Comparison of ENCODE assay signal across 8 cellular contexts in the genomic region with DNA sequence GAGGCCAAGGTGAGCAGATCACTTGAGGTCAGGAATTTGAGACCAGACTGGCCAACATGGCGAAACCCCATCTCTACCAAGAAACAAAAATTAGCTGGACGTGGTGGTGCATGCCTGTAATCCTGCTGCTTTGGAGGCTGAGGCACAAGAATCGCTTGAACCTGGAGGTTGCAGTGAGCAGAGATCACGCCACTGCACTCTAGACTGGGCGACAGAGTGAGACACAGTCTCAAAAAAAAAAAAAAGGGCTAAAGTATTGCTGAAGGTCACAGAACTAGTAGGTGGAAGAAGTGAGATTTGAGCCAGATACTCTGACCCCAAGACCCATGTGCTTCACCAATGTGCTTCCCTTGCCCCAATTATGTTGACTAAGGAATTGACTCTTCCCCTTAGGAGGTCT.
"Had no signal": no experiment of that assay in that cellular context is flagged by ENCODE, and none has a peak within 500 bp of the region (broad histone marks: within the 10 kb centered on the region; RNA-seq: fewer than 3 reads in every experiment).

No MANE protein-coding gene starts in this region.

- H3K27ac ChIP-seq: HL-60 had no signal

- H3K9me3 Mint-ChIP-seq: HFFc6 had no signal

- FAIRE-seq: K562 had no signal

- H3K27ac Mint-ChIP-seq: HFFc6 had no signal

- DNase-seq: GOT3, H7, IMR-90 had no signal

- H3K4me1 ChIP-seq: HAP-1 had no signal

- H3K9me3 ChIP-seq: HAP-1 had no signal

- ATAC-seq: HCT116, K562 had no signal

- H3K36me3 ChIP-seq: HAP-1 had no signal

- H3K4me3 ChIP-seq: HAP-1, K562 had no signal

- H3K4me3 Mint-ChIP-seq: HFFc6 had no signal
